Comparison of ENCODE assay signal across 27 cellular contexts in the genomic region with DNA sequence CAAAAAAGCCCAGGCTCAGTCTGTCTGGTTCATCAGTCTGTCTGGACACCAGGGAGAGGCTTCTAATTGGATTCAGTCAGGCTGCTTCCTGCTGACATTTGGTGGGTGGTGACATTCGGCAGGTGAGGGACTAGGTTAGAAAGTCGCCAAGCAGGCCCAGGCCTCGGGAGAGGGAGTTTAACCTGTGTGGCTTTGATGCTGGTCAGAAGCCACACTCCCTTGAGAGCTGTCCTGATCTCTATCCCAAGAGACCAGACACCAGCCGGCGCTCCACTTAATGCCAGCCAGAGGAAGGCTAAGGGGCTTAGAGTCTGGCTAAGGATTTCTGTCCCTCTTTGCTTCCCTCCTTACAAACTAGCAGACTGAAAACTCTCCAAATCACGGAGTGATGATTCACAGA.
"Had no signal": no experiment of that assay in that cellular context is flagged by ENCODE, and none has a peak within 500 bp of the region (broad histone marks: within the 10 kb centered on the region; RNA-seq: fewer than 3 reads in every experiment).

No MANE protein-coding gene starts in this region.

- H3K4me3 ChIP-seq: breast epithelium, esophagus squamous epithelium, skin epidermis, suprapubic skin, tibial nerve had no signal

- DNase-seq: activated B cell treated with CpG ODN at 0.5 μM for 24 hours; activated CD4-positive, alpha-beta T cell treated with anti-CD3 and anti-CD28 coated beads, Interleukin-2, amount 50 U/mL, for 1 hour; activated CD8-positive, alpha-beta T cell treated with anti-CD3 and anti-CD28 coated beads for 36 hours; activated gamma-delta T cell treated with Interleukin-2 at 50 U/mL for 16 hours; activated naive CD8-positive, alpha-beta T cell treated with anti-CD3 and anti-CD28 coated beads, Interleukin-2, amount 50 U/mL, for 24 hours; activated T-cell treated with anti-CD3 and anti-CD28 coated beads, Interleukin-2, amount 50 U/mL, for 4 hours; amygdala; dermis blood vessel endothelial cell; effector CD4-positive, alpha-beta T cell; esophagus squamous epithelium; naive B cell; nephron progenitor cell; stimulated activated CD4-positive, alpha-beta T cell treated with anti-CD3 and anti-CD28 coated beads, Interleukin-2, amount 100 ng/mL, for 24 hours; stimulated activated naive CD4-positive, alpha-beta T cell; T-helper 2 cell had no signal

- ATAC-seq: activated CD8-positive, alpha-beta T cell treated with anti-CD3 and anti-CD28 coated beads for 36 hours; activated naive CD8-positive, alpha-beta T cell treated with anti-CD3 and anti-CD28 coated beads, Interleukin-2, amount 50 U/mL, for 24 hours; activated T-cell treated with anti-CD3 and anti-CD28 coated beads, Interleukin-2, amount 50 U/mL, for 4 hours; activated T-helper 17 cell treated with anti-CD3 and anti-CD28 coated beads, Interleukin-2, amount 50 U/mL, for 72 hours; sciatic nerve had no signal

- H3K27me3 ChIP-seq: tibial nerve had no signal

- H3K4me1 ChIP-seq: breast epithelium, esophagus squamous epithelium, suprapubic skin, tibial nerve had no signal

- FAIRE-seq: colon, endometrium, frontal cortex, islet of Langerhans had no signal

- H3K27ac ChIP-seq: breast epithelium, epithelial cell of prostate, esophagus squamous epithelium, neutrophil, skin epidermis, suprapubic skin, tibial nerve had no signal

- H3K9me3 ChIP-seq: neutrophil, suprapubic skin had no signal

- H3K36me3 ChIP-seq: breast epithelium, esophagus squamous epithelium, neutrophil, suprapubic skin, tibial nerve had no signal
